In the genomic region with DNA sequence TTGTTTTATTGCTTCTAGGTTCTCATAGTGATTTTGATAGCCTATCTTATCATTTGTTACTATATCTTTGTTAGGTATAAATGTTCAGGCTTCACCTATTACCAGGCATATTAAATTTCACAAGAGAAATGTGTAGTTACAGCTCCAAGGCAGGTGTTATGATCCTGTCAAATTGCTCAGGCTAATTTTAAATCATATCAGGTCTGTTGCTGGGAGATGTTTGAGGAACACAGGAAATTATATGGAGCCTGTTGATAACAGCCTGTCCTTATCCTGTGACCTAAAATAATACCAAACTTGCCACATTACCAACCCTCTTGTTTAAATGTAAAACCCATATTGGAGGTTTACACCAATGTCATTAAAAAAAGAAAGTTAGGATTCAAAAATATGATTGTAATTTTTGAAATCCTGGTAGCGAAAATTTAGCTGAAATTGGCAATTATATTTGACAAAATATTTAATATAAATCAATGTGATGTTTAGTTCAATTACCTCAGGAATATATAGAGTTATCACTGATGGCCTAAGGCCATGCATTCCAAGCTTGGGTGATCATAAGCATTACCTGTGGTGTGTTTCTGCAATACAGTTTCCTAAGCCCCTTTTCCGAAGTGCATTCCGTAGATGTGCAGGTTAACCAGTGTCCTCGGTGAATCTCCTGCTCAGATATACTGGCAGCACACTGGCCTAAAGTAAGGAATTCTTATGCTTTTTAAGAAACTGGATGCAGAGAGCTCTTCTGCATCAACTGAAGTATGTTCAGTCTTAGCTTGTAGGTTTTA, we compare ENCODE assay signal across 36 cellular contexts. TPM values are rescaled to one million over a fixed set of nuclear protein-coding genes. Genes with fewer than 3 reads are reported as not detected.
DNase-seq lines count a peak whose midpoint lies in the region; ATAC-seq and TF ChIP-seq lines count a peak whose summit lies in the region.
"Had no signal": no experiment of that assay in that cellular context is flagged by ENCODE, and none has a peak within 500 bp of the region (broad histone marks: within the 10 kb centered on the region; RNA-seq: fewer than 3 reads in every experiment).

No MANE protein-coding gene starts in this region.

- no peaks in the 10 kb centered on the region for H3K4me1 Mint-ChIP-seq in neural progenitor cell
- H3K4me1 Mint-ChIP-seq: activated CD4-positive, alpha-beta T cell treated with anti-CD3 and anti-CD28 coated beads, Interleukin-2, amount 10 ng/mL, durations not matched to agents 24 days and 14 days; activated naive CD4-positive, alpha-beta T cell treated with anti-CD3 and anti-CD28 coated beads, Interleukin-2, amount 50 U/mL, for 24 hours; memory B cell; stimulated activated naive CD8-positive, alpha-beta T cell treated with anti-CD3 and anti-CD28 coated beads, Interleukin-15, amount 100 ng/mL, for 72 hours; T-cell had no signal

- H3K27ac Mint-ChIP-seq in neural progenitor cell, result no peak overlapping the region
- H3K27ac Mint-ChIP-seq: activated CD4-positive, alpha-beta T cell treated with anti-CD3 and anti-CD28 coated beads, Interleukin-2, amount 10 ng/mL, durations not matched to agents 24 days and 14 days; activated naive CD4-positive, alpha-beta T cell treated with anti-CD3 and anti-CD28 coated beads, Interleukin-2, amount 50 U/mL, for 24 hours; activated T-helper 2 cell treated with anti-CD3 and anti-CD28 coated beads, Interferon-gamma antibody, Interleukin-2, Interleukin-4, amounts not matched to agents 10 μg/mL and 5 μg/mL and 100 μg/mL, durations not matched to agents 14 hours and 24 hours and 36 hours; H9; memory B cell; stimulated activated naive CD8-positive, alpha-beta T cell treated with anti-CD3 and anti-CD28 coated beads, Interleukin-15, amount 100 ng/mL, for 72 hours; T-cell had no signal

- no peaks in the 10 kb centered on the region for H3K27me3 Mint-ChIP-seq in neural progenitor cell (ENCODE audit: insufficient read depth, low read depth)
- H3K27me3 Mint-ChIP-seq: activated CD4-positive, alpha-beta T cell treated with anti-CD3 and anti-CD28 coated beads, Interleukin-2, amount 10 ng/mL, durations not matched to agents 24 days and 14 days; activated naive CD4-positive, alpha-beta T cell treated with anti-CD3 and anti-CD28 coated beads, Interleukin-2, amount 50 U/mL, for 24 hours had no signal

- H3K36me3 Mint-ChIP-seq in neural progenitor cell, result no peaks in the 10 kb centered on the region
- H3K36me3 Mint-ChIP-seq: activated naive CD4-positive, alpha-beta T cell treated with anti-CD3 and anti-CD28 coated beads, Interleukin-2, amount 50 U/mL, for 24 hours; memory B cell; T-cell had no signal

- H3K4me1 ChIP-seq in PC-9 (replicated peaks; ENCODE audit: insufficient read depth), result peaks cover 58% of the 10 kb centered on the region
- no peaks in the 10 kb centered on the region for H3K4me1 ChIP-seq in neural progenitor cell
- H3K4me1 ChIP-seq: gastroesophageal sphincter, right lobe of liver, spleen had no signal

- no peak overlapping the region for H3K4me3 ChIP-seq in PC-9
- no peak overlapping the region for H3K4me3 ChIP-seq in neural progenitor cell
- H3K4me3 ChIP-seq: gastroesophageal sphincter, right lobe of liver, spleen, thoracic aorta had no signal

- H4K20me1 ChIP-seq in PC-9 (ENCODE audit: insufficient read depth) (no peaks in the 10 kb centered on the region), neural progenitor cell (ENCODE audit: low read depth) (no peaks in the 10 kb centered on the region)

- H3K9me3 Mint-ChIP-seq in neural progenitor cell, result no peaks in the 10 kb centered on the region
- H3K9me3 Mint-ChIP-seq: activated CD4-positive, alpha-beta T cell treated with anti-CD3 and anti-CD28 coated beads, Interleukin-2, amount 10 ng/mL, durations not matched to agents 24 days and 14 days; activated naive CD4-positive, alpha-beta T cell treated with anti-CD3 and anti-CD28 coated beads, Interleukin-2, amount 50 U/mL, for 24 hours; activated T-helper 2 cell treated with anti-CD3 and anti-CD28 coated beads, Interferon-gamma antibody, Interleukin-2, Interleukin-4, amounts not matched to agents 10 μg/mL and 5 μg/mL and 100 μg/mL, durations not matched to agents 14 hours and 24 hours and 36 hours; H9; memory B cell; stimulated activated naive CD8-positive, alpha-beta T cell treated with anti-CD3 and anti-CD28 coated beads, Interleukin-15, amount 100 ng/mL, for 72 hours; T-cell had no signal

- intact Hi-C loops in PC-9 (cut with micrococcal nuclease; ENCODE audit: unreplicated experiment), result no loop called here

- peaks cover 50% of the 10 kb centered on the region for H3K79me2 ChIP-seq in PC-9 (ENCODE audit: low read depth)
- no peaks in the 10 kb centered on the region for H3K79me2 ChIP-seq in neural progenitor cell (ENCODE audit: low read depth)

- H3K27ac ChIP-seq in PC-9 (peak overlapping the region; percentile 98), neural progenitor cell (no peak overlapping the region)
- H3K27ac ChIP-seq: brain microvascular endothelial cell, gastroesophageal sphincter, HL-60, right lobe of liver, RWPE1, spleen, WERI-Rb-1 had no signal

- H3K4me2 ChIP-seq in PC-9 (peak overlapping the region; percentile 54), neural progenitor cell (no peak overlapping the region)

- no peaks in the 10 kb centered on the region for H3K9me2 ChIP-seq in PC-9 (ENCODE audit: insufficient read depth)

- no peak overlapping the region for H3K4me3 Mint-ChIP-seq in neural progenitor cell
- H3K4me3 Mint-ChIP-seq: activated CD4-positive, alpha-beta T cell treated with anti-CD3 and anti-CD28 coated beads, Interleukin-2, amount 10 ng/mL, durations not matched to agents 24 days and 14 days; activated naive CD4-positive, alpha-beta T cell treated with anti-CD3 and anti-CD28 coated beads, Interleukin-2, amount 50 U/mL, for 24 hours; H9; memory B cell; stimulated activated naive CD8-positive, alpha-beta T cell treated with anti-CD3 and anti-CD28 coated beads, Interleukin-15, amount 100 ng/mL, for 72 hours; T-cell had no signal

- no peaks in the 10 kb centered on the region for H3K27me3 ChIP-seq in PC-9 (ENCODE audit: insufficient read depth, low read depth)
- no peaks in the 10 kb centered on the region for H3K27me3 ChIP-seq in neural progenitor cell
- H3K27me3 ChIP-seq: brain microvascular endothelial cell, gastroesophageal sphincter, right lobe of liver, spleen had no signal

- H3K9me3 ChIP-seq in PC-9 (ENCODE audit: insufficient read depth, low read depth) (peaks cover 3% of the 10 kb centered on the region; the same call in 1 of the 2 replicates), neural progenitor cell (ENCODE audit: low read depth) (no peaks in the 10 kb centered on the region)
- H3K9me3 ChIP-seq: gastroesophageal sphincter, right lobe of liver, spleen, thoracic aorta had no signal

- H3K36me3 ChIP-seq in PC-9 (ENCODE audit: low read depth) (peaks cover 13% of the 10 kb centered on the region; the same call in 1 of the 2 replicates), neural progenitor cell (no peaks in the 10 kb centered on the region)
- H3K36me3 ChIP-seq: gastroesophageal sphincter, right lobe of liver, spleen, thoracic aorta, WERI-Rb-1 had no signal

- no peak for TF ChIP-seq CTCF in PC-9 (conservative IDR thresholded peaks at IDR 0.05)
- no peak for TF ChIP-seq CTCF in neural progenitor cell (IDR thresholded peaks at IDR 0.05)

- H3F3A ChIP-seq in PC-9 (ENCODE audit: insufficient read depth, low read depth) (peaks cover 57% of the 10 kb centered on the region; the same call in 1 of the 2 replicates), neural progenitor cell (ENCODE audit: low read depth) (no peaks in the 10 kb centered on the region)

- no TSS peak for BruUV-seq in PC-9 (replicated peaks; lab: Mats Ljungman, UMichigan)

- DNase-seq in NCI-H1105 (lab: John Stamatoyannopoulos, UW) (peak; percentile 49), NCI-H146 (lab: John Stamatoyannopoulos, UW) (peak; percentile 79), PC-9 (peak in 1 of 2 experiments; percentile 78), lung microvascular endothelial cell (ENCODE audit: low read depth in 2 of 2) (peak; percentile 60 to 94), neural progenitor cell (ENCODE audit: low spot score) (no peak)
- DNase-seq in activated naive CD4-positive, alpha-beta T cell treated with anti-CD3 and anti-CD28 coated beads, Interleukin-2, amount 50 U/mL, for 16 hours, result no peak
- DNase-seq: activated CD4-positive, alpha-beta T cell treated with anti-CD3 and anti-CD28 coated beads, Interleukin-2, amount 10 ng/mL, durations not matched to agents 24 days and 14 days; activated CD8-positive, alpha-beta memory T cell treated with anti-CD3 and anti-CD28 coated beads for 24 hours; activated T-cell treated with anti-CD3 and anti-CD28 coated beads for 4 hours; amniotic stem cell; brain microvascular endothelial cell; C1 segment of cervical spinal cord; H9; hypothalamus; KBM-7; left colon; NCI-H187; NCI-H446 treated with DMSO at 0.1 percent for 48 hours; posterior cingulate gyrus; right lobe of liver; spleen; stimulated activated CD8-positive, alpha-beta memory T cell treated with anti-CD3 and anti-CD28 coated beads, Interleukin-4, amount 100 ng/mL, for 48 hours; stimulated activated naive CD8-positive, alpha-beta T cell treated with anti-CD3 and anti-CD28 coated beads, Interleukin-15, amount 100 ng/mL, for 72 hours; T-cell; WERI-Rb-1 had no signal

- no peak for ATAC-seq in GM19023 (IDR thresholded peaks at IDR 0.05; ENCODE audit: unreplicated experiment)
- ATAC-seq: gastroesophageal sphincter; left colon; right lobe of liver; stimulated activated naive CD8-positive, alpha-beta T cell treated with anti-CD3 and anti-CD28 coated beads, Interleukin-15, amount 100 ng/mL, for 72 hours; T-cell had no signal

- POLR2A ChIA-PET in PC-9 (lab: Charles Lee; ENCODE audit: unreplicated experiment), result interaction anchor here (0.6 kb wide), 1 partner anchor 211 kb away, joined by 3 read pairs; no protein-coding TSS in a partner anchor

- no peak overlapping the region for H3K9ac ChIP-seq in neural progenitor cell

- CTCF ChIA-PET in PC-9 (lab: Charles Lee), result no interaction called here

- H2AFZ ChIP-seq in PC-9, result no peak overlapping the region
- no peak overlapping the region for H2AFZ ChIP-seq in neural progenitor cell (replicated peaks)

RNA-seq across cellular contexts. Expression of gene ITGBL1, which starts 34.8 kb away (rescaled TPM):
- total RNA-seq in PC-9 (2021) (52.5 and 62.8 TPM in 2 replicates), lung microvascular endothelial cell (5.0 and 8.1 TPM in 2 replicates), neural progenitor cell (ENCODE audit: low replicate concordance) (not detected in 2 replicates)
- total RNA-seq: activated CD4-positive, alpha-beta T cell treated with anti-CD3 and anti-CD28 coated beads, Interleukin-2, amount 10 ng/mL, durations not matched to agents 24 days and 14 days; activated T-helper 2 cell treated with anti-CD3 and anti-CD28 coated beads, Interferon-gamma antibody, Interleukin-2, Interleukin-4, amounts not matched to agents 10 μg/mL and 5 μg/mL and 100 μg/mL, durations not matched to agents 14 hours and 24 hours and 36 hours; G401; H9; MCF 10A; OCI-LY7; T-cell had no signal

Comparison
In these comparisons a context has a peak if more than half of its experiments do, and no peak if none do; other contexts are left out.
1. DNase-seq: peak in NCI-H1105 (single experiment), NCI-H146 (single experiment) and lung microvascular endothelial cell (2 of 2); none in activated naive CD4-positive, alpha-beta T cell treated with anti-CD3 and anti-CD28 coated beads, Interleukin-2, amount 50 U/mL, for 16 hours (single experiment) and neural progenitor cell (single experiment).